1 cellular context compared by ENCODE assay signal in the genomic region with DNA sequence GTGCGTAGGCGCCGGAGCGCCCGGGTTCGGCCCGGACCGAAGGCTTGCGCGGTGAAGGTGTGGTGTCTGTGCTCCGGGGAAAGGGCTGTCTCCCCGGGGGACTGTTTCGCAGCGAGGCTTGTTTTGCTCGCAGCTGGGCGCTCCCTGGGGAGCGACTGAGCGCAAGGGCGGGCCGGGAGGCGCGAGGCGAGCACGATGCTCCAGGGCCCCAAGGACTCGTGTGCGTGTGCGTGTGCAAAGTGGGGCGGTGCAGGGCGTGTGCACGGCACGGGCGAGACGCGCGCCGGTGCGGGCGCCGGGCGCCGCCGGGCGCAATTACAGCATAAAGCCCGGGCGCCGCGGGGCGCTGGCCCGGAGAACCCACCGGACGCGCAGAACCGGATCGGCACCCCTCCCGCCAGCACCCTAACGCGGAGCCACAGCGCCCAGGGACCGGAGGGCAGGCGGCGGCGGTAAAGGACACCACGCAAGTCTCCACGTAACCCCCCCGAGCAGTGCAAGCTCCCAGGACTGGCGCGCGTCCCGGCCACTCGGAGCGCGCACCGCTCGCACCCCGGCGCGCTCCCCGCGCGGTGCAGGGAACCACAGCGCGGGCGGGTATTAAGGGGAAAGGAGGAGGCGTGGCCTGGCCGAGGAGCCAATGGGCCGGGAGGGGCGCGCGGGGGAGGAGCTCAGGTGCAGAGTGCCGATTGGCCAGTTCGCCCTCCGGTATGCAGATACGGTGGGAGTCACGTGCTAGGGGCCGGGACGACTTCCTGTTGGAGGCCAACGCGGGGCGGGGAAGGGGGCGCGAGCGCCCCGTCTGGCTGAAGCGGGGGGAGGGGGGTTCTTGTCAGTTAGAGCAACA.
TF ChIP-seq lines count a peak whose summit lies in the region.

A gene with protein sequence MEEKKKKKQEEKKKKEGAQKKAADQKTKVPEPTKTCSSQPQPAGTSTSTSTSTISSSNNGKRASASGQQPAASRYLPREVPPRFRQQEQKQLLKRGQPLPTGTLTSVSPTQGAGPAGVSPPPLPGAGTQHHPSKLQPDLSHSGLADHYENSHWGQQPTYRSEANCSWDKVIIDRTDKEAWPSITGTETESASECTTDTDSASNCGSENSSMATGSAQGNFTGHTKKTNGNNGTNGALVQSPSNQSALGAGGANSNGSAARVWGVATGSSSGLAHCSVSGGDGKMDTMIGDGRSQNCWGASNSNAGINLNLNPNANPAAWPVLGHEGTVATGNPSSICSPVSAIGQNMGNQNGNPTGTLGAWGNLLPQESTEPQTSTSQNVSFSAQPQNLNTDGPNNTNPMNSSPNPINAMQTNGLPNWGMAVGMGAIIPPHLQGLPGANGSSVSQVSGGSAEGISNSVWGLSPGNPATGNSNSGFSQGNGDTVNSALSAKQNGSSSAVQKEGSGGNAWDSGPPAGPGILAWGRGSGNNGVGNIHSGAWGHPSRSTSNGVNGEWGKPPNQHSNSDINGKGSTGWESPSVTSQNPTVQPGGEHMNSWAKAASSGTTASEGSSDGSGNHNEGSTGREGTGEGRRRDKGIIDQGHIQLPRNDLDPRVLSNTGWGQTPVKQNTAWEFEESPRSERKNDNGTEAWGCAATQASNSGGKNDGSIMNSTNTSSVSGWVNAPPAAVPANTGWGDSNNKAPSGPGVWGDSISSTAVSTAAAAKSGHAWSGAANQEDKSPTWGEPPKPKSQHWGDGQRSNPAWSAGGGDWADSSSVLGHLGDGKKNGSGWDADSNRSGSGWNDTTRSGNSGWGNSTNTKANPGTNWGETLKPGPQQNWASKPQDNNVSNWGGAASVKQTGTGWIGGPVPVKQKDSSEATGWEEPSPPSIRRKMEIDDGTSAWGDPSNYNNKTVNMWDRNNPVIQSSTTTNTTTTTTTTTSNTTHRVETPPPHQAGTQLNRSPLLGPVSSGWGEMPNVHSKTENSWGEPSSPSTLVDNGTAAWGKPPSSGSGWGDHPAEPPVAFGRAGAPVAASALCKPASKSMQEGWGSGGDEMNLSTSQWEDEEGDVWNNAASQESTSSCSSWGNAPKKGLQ (N-terminal part only) (plus strand): TSS at position 835 of the 847 bp plus-strand sequence. CDS start 45,504 bp downstream, outside the sequence.

TF ChIP-seq in K562, 482 proteins besides CTCF, POLR2A, EP300 and RAD21 (continued from another document and continues in another):
- TF ChIP-seq, protein P1, sequence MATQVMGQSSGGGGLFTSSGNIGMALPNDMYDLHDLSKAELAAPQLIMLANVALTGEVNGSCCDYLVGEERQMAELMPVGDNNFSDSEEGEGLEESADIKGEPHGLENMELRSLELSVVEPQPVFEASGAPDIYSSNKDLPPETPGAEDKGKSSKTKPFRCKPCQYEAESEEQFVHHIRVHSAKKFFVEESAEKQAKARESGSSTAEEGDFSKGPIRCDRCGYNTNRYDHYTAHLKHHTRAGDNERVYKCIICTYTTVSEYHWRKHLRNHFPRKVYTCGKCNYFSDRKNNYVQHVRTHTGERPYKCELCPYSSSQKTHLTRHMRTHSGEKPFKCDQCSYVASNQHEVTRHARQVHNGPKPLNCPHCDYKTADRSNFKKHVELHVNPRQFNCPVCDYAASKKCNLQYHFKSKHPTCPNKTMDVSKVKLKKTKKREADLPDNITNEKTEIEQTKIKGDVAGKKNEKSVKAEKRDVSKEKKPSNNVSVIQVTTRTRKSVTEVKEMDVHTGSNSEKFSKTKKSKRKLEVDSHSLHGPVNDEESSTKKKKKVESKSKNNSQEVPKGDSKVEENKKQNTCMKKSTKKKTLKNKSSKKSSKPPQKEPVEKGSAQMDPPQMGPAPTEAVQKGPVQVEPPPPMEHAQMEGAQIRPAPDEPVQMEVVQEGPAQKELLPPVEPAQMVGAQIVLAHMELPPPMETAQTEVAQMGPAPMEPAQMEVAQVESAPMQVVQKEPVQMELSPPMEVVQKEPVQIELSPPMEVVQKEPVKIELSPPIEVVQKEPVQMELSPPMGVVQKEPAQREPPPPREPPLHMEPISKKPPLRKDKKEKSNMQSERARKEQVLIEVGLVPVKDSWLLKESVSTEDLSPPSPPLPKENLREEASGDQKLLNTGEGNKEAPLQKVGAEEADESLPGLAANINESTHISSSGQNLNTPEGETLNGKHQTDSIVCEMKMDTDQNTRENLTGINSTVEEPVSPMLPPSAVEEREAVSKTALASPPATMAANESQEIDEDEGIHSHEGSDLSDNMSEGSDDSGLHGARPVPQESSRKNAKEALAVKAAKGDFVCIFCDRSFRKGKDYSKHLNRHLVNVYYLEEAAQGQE (CRISPR knock-in tag; IDR thresholded peaks at IDR 0.05; ENCODE audit: low read depth) = peak; percentile 87
- TF ChIP-seq, protein P2, sequence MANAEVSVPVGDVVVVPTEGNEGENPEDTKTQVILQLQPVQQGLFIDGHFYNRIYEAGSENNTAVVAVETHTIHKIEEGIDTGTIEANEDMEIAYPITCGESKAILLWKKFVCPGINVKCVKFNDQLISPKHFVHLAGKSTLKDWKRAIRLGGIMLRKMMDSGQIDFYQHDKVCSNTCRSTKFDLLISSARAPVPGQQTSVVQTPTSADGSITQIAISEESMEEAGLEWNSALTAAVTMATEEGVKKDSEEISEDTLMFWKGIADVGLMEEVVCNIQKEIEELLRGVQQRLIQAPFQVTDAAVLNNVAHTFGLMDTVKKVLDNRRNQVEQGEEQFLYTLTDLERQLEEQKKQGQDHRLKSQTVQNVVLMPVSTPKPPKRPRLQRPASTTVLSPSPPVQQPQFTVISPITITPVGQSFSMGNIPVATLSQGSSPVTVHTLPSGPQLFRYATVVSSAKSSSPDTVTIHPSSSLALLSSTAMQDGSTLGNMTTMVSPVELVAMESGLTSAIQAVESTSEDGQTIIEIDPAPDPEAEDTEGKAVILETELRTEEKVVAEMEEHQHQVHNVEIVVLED (CRISPR knock-in tag; IDR thresholded peaks at IDR 0.05) = peak; percentile 34; the same call in 1 of the 2 replicates
- TF ChIP-seq ZNF589 (CRISPR knock-in tag; IDR thresholded peaks at IDR 0.05; ENCODE audit: low read depth) (0 out of 2 replicates have a peak, but pooled peaks have one; percentile 30), RAD51 (IDR thresholded peaks at IDR 0.05; ENCODE audit: borderline replicate concordance, low read depth) (peak; percentile 94), PTRF (tag; IDR thresholded peaks at IDR 0.05) (no peak), RCOR1 (IDR thresholded peaks at IDR 0.05; ENCODE audit: borderline replicate concordance in 1 of 2, low read depth in 2 of 2, low read length in 2 of 2) (peak in 1 of 2 experiments; percentile 30; a peak in 1 of 4 replicates), ZC3H4 (CRISPR knock-in tag; IDR thresholded peaks at IDR 0.05; ENCODE audit: borderline replicate concordance) (no peak), LARP7 (IDR thresholded peaks at IDR 0.05) (no peak), ERF (CRISPR knock-in tag; IDR thresholded peaks at IDR 0.05) (peak; percentile 82; the same call in 1 of the 2 replicates), POLR2AphosphoS2 (IDR thresholded peaks at IDR 0.05; ENCODE audit: low read length) (no peak), PPARD (CRISPR knock-in tag; IDR thresholded peaks at IDR 0.05) (no peak), CEBPB (tag; IDR thresholded peaks at IDR 0.05) (no peak), STAG1 (CRISPR knock-in tag; IDR thresholded peaks at IDR 0.05; ENCODE audit: borderline replicate concordance) (no peak)
- TF ChIP-seq, protein P3, sequence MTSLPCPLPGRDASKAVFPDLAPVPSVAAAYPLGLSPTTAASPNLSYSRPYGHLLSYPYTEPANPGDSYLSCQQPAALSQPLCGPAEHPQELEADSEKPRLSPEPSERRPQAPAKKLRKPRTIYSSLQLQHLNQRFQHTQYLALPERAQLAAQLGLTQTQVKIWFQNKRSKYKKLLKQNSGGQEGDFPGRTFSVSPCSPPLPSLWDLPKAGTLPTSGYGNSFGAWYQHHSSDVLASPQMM (CRISPR knock-in tag; IDR thresholded peaks at IDR 0.05) = no peak
- TF ChIP-seq, protein P4, sequence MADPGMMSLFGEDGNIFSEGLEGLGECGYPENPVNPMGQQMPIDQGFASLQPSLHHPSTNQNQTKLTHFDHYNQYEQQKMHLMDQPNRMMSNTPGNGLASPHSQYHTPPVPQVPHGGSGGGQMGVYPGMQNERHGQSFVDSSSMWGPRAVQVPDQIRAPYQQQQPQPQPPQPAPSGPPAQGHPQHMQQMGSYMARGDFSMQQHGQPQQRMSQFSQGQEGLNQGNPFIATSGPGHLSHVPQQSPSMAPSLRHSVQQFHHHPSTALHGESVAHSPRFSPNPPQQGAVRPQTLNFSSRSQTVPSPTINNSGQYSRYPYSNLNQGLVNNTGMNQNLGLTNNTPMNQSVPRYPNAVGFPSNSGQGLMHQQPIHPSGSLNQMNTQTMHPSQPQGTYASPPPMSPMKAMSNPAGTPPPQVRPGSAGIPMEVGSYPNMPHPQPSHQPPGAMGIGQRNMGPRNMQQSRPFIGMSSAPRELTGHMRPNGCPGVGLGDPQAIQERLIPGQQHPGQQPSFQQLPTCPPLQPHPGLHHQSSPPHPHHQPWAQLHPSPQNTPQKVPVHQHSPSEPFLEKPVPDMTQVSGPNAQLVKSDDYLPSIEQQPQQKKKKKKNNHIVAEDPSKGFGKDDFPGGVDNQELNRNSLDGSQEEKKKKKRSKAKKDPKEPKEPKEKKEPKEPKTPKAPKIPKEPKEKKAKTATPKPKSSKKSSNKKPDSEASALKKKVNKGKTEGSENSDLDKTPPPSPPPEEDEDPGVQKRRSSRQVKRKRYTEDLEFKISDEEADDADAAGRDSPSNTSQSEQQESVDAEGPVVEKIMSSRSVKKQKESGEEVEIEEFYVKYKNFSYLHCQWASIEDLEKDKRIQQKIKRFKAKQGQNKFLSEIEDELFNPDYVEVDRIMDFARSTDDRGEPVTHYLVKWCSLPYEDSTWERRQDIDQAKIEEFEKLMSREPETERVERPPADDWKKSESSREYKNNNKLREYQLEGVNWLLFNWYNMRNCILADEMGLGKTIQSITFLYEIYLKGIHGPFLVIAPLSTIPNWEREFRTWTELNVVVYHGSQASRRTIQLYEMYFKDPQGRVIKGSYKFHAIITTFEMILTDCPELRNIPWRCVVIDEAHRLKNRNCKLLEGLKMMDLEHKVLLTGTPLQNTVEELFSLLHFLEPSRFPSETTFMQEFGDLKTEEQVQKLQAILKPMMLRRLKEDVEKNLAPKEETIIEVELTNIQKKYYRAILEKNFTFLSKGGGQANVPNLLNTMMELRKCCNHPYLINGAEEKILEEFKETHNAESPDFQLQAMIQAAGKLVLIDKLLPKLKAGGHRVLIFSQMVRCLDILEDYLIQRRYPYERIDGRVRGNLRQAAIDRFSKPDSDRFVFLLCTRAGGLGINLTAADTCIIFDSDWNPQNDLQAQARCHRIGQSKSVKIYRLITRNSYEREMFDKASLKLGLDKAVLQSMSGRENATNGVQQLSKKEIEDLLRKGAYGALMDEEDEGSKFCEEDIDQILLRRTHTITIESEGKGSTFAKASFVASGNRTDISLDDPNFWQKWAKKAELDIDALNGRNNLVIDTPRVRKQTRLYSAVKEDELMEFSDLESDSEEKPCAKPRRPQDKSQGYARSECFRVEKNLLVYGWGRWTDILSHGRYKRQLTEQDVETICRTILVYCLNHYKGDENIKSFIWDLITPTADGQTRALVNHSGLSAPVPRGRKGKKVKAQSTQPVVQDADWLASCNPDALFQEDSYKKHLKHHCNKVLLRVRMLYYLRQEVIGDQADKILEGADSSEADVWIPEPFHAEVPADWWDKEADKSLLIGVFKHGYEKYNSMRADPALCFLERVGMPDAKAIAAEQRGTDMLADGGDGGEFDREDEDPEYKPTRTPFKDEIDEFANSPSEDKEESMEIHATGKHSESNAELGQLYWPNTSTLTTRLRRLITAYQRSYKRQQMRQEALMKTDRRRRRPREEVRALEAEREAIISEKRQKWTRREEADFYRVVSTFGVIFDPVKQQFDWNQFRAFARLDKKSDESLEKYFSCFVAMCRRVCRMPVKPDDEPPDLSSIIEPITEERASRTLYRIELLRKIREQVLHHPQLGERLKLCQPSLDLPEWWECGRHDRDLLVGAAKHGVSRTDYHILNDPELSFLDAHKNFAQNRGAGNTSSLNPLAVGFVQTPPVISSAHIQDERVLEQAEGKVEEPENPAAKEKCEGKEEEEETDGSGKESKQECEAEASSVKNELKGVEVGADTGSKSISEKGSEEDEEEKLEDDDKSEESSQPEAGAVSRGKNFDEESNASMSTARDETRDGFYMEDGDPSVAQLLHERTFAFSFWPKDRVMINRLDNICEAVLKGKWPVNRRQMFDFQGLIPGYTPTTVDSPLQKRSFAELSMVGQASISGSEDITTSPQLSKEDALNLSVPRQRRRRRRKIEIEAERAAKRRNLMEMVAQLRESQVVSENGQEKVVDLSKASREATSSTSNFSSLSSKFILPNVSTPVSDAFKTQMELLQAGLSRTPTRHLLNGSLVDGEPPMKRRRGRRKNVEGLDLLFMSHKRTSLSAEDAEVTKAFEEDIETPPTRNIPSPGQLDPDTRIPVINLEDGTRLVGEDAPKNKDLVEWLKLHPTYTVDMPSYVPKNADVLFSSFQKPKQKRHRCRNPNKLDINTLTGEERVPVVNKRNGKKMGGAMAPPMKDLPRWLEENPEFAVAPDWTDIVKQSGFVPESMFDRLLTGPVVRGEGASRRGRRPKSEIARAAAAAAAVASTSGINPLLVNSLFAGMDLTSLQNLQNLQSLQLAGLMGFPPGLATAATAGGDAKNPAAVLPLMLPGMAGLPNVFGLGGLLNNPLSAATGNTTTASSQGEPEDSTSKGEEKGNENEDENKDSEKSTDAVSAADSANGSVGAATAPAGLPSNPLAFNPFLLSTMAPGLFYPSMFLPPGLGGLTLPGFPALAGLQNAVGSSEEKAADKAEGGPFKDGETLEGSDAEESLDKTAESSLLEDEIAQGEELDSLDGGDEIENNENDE (IDR thresholded peaks at IDR 0.05; ENCODE audit: low read depth, low read length) = no peak
- TF ChIP-seq, protein P5, sequence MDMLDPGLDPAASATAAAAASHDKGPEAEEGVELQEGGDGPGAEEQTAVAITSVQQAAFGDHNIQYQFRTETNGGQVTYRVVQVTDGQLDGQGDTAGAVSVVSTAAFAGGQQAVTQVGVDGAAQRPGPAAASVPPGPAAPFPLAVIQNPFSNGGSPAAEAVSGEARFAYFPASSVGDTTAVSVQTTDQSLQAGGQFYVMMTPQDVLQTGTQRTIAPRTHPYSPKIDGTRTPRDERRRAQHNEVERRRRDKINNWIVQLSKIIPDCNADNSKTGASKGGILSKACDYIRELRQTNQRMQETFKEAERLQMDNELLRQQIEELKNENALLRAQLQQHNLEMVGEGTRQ (CRISPR knock-in tag; IDR thresholded peaks at IDR 0.05) = peak; percentile 91
- TF ChIP-seq, protein P6, sequence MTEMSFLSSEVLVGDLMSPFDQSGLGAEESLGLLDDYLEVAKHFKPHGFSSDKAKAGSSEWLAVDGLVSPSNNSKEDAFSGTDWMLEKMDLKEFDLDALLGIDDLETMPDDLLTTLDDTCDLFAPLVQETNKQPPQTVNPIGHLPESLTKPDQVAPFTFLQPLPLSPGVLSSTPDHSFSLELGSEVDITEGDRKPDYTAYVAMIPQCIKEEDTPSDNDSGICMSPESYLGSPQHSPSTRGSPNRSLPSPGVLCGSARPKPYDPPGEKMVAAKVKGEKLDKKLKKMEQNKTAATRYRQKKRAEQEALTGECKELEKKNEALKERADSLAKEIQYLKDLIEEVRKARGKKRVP (CRISPR knock-in tag; IDR thresholded peaks at IDR 0.05) = peak; percentile 76
